Comparison of ENCODE assay signal across 25 cellular contexts in genomic region chr3:61863579-61863978, GRCh38.
DNase-seq lines count a peak whose midpoint lies in the region; ATAC-seq, FAIRE-seq and TF ChIP-seq lines count a peak whose summit lies in the region.
"Had no signal": no experiment of that assay in that cellular context is flagged by ENCODE, and none has a peak within 500 bp of the region (broad histone marks: within the 10 kb centered on the region; RNA-seq: fewer than 3 reads in every experiment).

No MANE protein-coding gene starts in this region.

- H3K4ac ChIP-seq in mesendoderm (ENCODE audit: low read depth, low read length): no peak overlapping the region

- TF ChIP-seq POLR2A in endothelial cell of umbilical vein (IDR thresholded peaks at IDR 0.05; ENCODE audit: low read depth, low read length) (no peak), sigmoid colon (IDR thresholded peaks at IDR 0.05) (no peak)

- H2BK5ac ChIP-seq in mesendoderm (ENCODE audit: low read length): no peak overlapping the region

- CTCF ChIA-PET in endothelial cell of umbilical vein (lab: Charles Lee): no interaction called here

- no peaks in the 10 kb centered on the region for H3K9me3 ChIP-seq in endothelial cell of umbilical vein (replicated peaks; ENCODE audit: control insufficient read depth, insufficient read depth, low read length)
- H3K9me3 ChIP-seq in sigmoid colon: no peaks in the 10 kb centered on the region
- H3K9me3 ChIP-seq: A549, BE2C had no signal

- no peak overlapping the region for H3K4me2 ChIP-seq in endothelial cell of umbilical vein (ENCODE audit: insufficient read depth, low read length)
- H3K4me2 ChIP-seq in mesendoderm (ENCODE audit: low read length): no peak overlapping the region
- H3K4me2 ChIP-seq: A549; BLaER1 treated with 17β-estradiol and CSF1 and Interleukin-3, amounts not matched to agents 10 nM and 100 nM; GM23338 had no signal

- no peaks in the 10 kb centered on the region for H3K9me1 ChIP-seq in endothelial cell of umbilical vein (replicated peaks; ENCODE audit: control insufficient read depth, extremely low read depth, insufficient read depth, low read length)

- H3K36me3 ChIP-seq in endothelial cell of umbilical vein (ENCODE audit: control insufficient read depth in 2 of 2, extremely low read depth in 1 of 2, insufficient read depth in 2 of 2, low read length in 2 of 2) (no peaks in the 10 kb centered on the region), mesendoderm (ENCODE audit: control insufficient read depth, insufficient read depth, low read length) (no peaks in the 10 kb centered on the region), sigmoid colon (no peaks in the 10 kb centered on the region)
- H3K36me3 ChIP-seq: BE2C; BLaER1 treated with 17β-estradiol and CSF1 and Interleukin-3, amounts not matched to agents 10 nM and 100 nM had no signal

- H3K27me3 ChIP-seq in endothelial cell of umbilical vein (ENCODE audit: control insufficient read depth in 2 of 2, insufficient read depth in 2 of 2, low read length in 2 of 2) (no peaks in the 10 kb centered on the region), mesendoderm (ENCODE audit: insufficient read depth, low read length, poor library complexity) (no peaks in the 10 kb centered on the region), sigmoid colon (no peaks in the 10 kb centered on the region)
- H3K27me3 ChIP-seq: BE2C; BLaER1 treated with 17β-estradiol and CSF1 and Interleukin-3, amounts not matched to agents 10 nM and 100 nM had no signal

- no CpG with 5 or more reads among the region's 1 CpG for WGBS in mesendoderm (ENCODE audit: extremely low coverage, insufficient coverage, low lambda C conversion rate)
- 70 to 74% methylated on average over 1 of the region's 1 CpG for WGBS in sigmoid colon, 2 donors

- no peak overlapping the region for H3K23ac ChIP-seq in mesendoderm (ENCODE audit: low read length)

- peaks cover 39% of the 10 kb centered on the region for H3K79me1 ChIP-seq in mesendoderm (ENCODE audit: low read length)

- H4K8ac ChIP-seq in mesendoderm (ENCODE audit: low read depth, low read length): no peak overlapping the region

- DNase-seq in endothelial cell of umbilical vein (ENCODE audit: low read depth, low spot score): no peak
- DNase-seq in kidney tubule cell (ENCODE audit: low spot score): peak; percentile 21
- DNase-seq in mesendoderm: peak; percentile 73
- DNase-seq in sigmoid colon: no peak
- DNase-seq in NCI-H2081 (lab: John Stamatoyannopoulos, UW): no peak
- no peak for DNase-seq in activated CD4-positive, alpha-beta T cell treated with anti-CD3 and anti-CD28 coated beads, Interleukin-2, amount 50 U/mL, for 1 hour
- DNase-seq: 8988T; ACHN; AML-193; BE2C; CD4-positive, alpha-beta T cell; CD8-positive, alpha-beta memory T cell; DMS 273 treated with DMSO at 0.1 percent for 48 hours; DMS79; EL; GDM1; H9 had no signal

- H3K27ac ChIP-seq in endothelial cell of umbilical vein (ENCODE audit: insufficient read depth, low read depth, low read length): no peak overlapping the region
- no peak overlapping the region for H3K27ac ChIP-seq in mesendoderm (ENCODE audit: low read depth, low read length)
- H3K27ac ChIP-seq in sigmoid colon: peak overlapping the region in 3 of 4 donors; percentile 58 to 67 (median 59)
- H3K27ac ChIP-seq: A549; BLaER1 treated with 17β-estradiol and CSF1 and Interleukin-3, amounts not matched to agents 10 nM and 100 nM had no signal

- H2AK5ac ChIP-seq in mesendoderm (ENCODE audit: low read length): no peak overlapping the region

- POLR2A ChIA-PET in endothelial cell of umbilical vein (lab: Charles Lee): no interaction called here

- no peak for TF ChIP-seq CTCF in endothelial cell of umbilical vein (IDR thresholded peaks at IDR 0.05; ENCODE audit: extremely low read depth in 1 of 2, insufficient read depth in 1 of 2, low read depth in 1 of 2, low read length in 2 of 2)
- TF ChIP-seq CTCF in sigmoid colon (IDR thresholded peaks at IDR 0.05): no peak

- no peaks in the 10 kb centered on the region for H3K79me2 ChIP-seq in endothelial cell of umbilical vein (ENCODE audit: control insufficient read depth, insufficient read depth, low read length)
- peaks cover 55% of the 10 kb centered on the region for H3K79me2 ChIP-seq in mesendoderm (ENCODE audit: control insufficient read depth, insufficient read depth, low read length)

- intact Hi-C loops in endothelial cell of umbilical vein (cut with micrococcal nuclease) (no loop called here), sigmoid colon (cut with DNase I) (loop anchor here (5.0 kb wide), 2 partner anchors 64 to 226 kb away; no protein-coding TSS in a partner anchor)

- FAIRE-seq in endothelial cell of umbilical vein (lab: Jason Lieb, UNC): peak; percentile 52
- FAIRE-seq: A549, D721Med, GM12878, GM19239 had no signal

- H3K56ac ChIP-seq in mesendoderm (ENCODE audit: low read length): no peak overlapping the region

- H3K9ac ChIP-seq in endothelial cell of umbilical vein (replicated peaks; ENCODE audit: extremely low read depth, insufficient read depth, low read length) (no peak overlapping the region), mesendoderm (ENCODE audit: low read length) (no peak overlapping the region)
- H3K9ac ChIP-seq: BLaER1 treated with 17β-estradiol and CSF1 and Interleukin-3, amounts not matched to agents 10 nM and 100 nM had no signal

- H3K4me1 ChIP-seq in endothelial cell of umbilical vein (ENCODE audit: control insufficient read depth, extremely low read depth, insufficient read depth, low read length) (no peaks in the 10 kb centered on the region), mesendoderm (ENCODE audit: control insufficient read depth, low read depth, low read length) (peaks cover 14% of the 10 kb centered on the region), sigmoid colon (peaks cover 0 to 53% (median 51%) of the 10 kb centered on the region in 4 donors)
- H3K4me1 ChIP-seq: A549, BE2C had no signal

- no peak for ATAC-seq in GM21576 (IDR thresholded peaks at IDR 0.05; ENCODE audit: unreplicated experiment)
- ATAC-seq: A549, GM23338, HCT116 had no signal

- H4K20me1 ChIP-seq in endothelial cell of umbilical vein (replicated peaks; ENCODE audit: control insufficient read depth, extremely low read depth, insufficient read depth, low read length): no peaks in the 10 kb centered on the region

- H2BK120ac ChIP-seq in mesendoderm (ENCODE audit: low read depth, low read length): no peak overlapping the region

- no peak overlapping the region for H4K5ac ChIP-seq in mesendoderm (ENCODE audit: low read length)

- no peak overlapping the region for H2BK15ac ChIP-seq in mesendoderm (replicated peaks; ENCODE audit: low read depth)

- no peak overlapping the region for H2AFZ ChIP-seq in endothelial cell of umbilical vein (ENCODE audit: low read depth, low read length)
- H2AFZ ChIP-seq: GM23338 had no signal

- H3K4me3 ChIP-seq in endothelial cell of umbilical vein (replicated peaks in 1 of 3; ENCODE audit: insufficient read depth in 1 of 3, low read depth in 1 of 3, low read length in 3 of 3) (no peak overlapping the region), mesendoderm (ENCODE audit: low read length) (no peak overlapping the region), sigmoid colon (no peak overlapping the region)
- H3K4me3 ChIP-seq: A549; BLaER1 treated with 17β-estradiol and CSF1 and Interleukin-3, amounts not matched to agents 10 nM and 100 nM; GM12878; GM23338 had no signal

- TF ChIP-seq EP300 in sigmoid colon (IDR thresholded peaks at IDR 0.05): no peak

- H3K18ac ChIP-seq in mesendoderm (ENCODE audit: low read length): no peak overlapping the region

- no TSS peak for BruUV-seq in endothelial cell of umbilical vein (replicated peaks; lab: Mats Ljungman, UMichigan)

- dilution Hi-C loops in endothelial cell of umbilical vein (cut with MboI; ENCODE audit: extremely low pct_ligation_motif_present, low sequenced_read_pairs): no loop called here

TF ChIP-seq in endothelial cell of umbilical vein, 7 proteins besides CTCF, POLR2A, EP300 and RAD21:
- TF ChIP-seq GATA2 (IDR thresholded peaks at IDR 0.05; ENCODE audit: insufficient read depth, insufficient read length, low read depth, low read length) (no peak), EZH2 (IDR thresholded peaks at IDR 0.05; ENCODE audit: borderline replicate concordance, low read depth, low read length, severe bottlenecking) (no peak), MYC (IDR thresholded peaks at IDR 0.05; ENCODE audit: low read depth, low read length) (no peak), JUN (IDR thresholded peaks at IDR 0.05; ENCODE audit: borderline replicate concordance, insufficient read depth, insufficient read length, low read depth) (no peak), FOS (IDR thresholded peaks at IDR 0.05; ENCODE audit: borderline replicate concordance, insufficient read depth, low read length) (no peak), POLR2AphosphoS5 (IDR thresholded peaks at IDR 0.05; ENCODE audit: insufficient read depth, low read depth, low read length) (no peak)
- TF ChIP-seq, protein P1, sequence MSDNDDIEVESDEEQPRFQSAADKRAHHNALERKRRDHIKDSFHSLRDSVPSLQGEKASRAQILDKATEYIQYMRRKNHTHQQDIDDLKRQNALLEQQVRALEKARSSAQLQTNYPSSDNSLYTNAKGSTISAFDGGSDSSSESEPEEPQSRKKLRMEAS (IDR thresholded peaks at IDR 0.05; ENCODE audit: insufficient read depth, insufficient read length): no peak

Comparison
In these comparisons a context has a peak if more than half of its experiments do, and no peak if none do; other contexts are left out.
1. DNase-seq: peak in kidney tubule cell (single experiment) and mesendoderm (single experiment); none in endothelial cell of umbilical vein (single experiment), sigmoid colon (single experiment), NCI-H2081 (0 of 2) and activated CD4-positive, alpha-beta T cell treated with anti-CD3 and anti-CD28 coated beads, Interleukin-2, amount 50 U/mL, for 1 hour (single experiment).
2. H3K27ac ChIP-seq: peak in sigmoid colon (3 of 4); none in endothelial cell of umbilical vein (single experiment) and mesendoderm (single experiment).